ENCODE assay signal across 9 cellular contexts in the genomic region with DNA sequence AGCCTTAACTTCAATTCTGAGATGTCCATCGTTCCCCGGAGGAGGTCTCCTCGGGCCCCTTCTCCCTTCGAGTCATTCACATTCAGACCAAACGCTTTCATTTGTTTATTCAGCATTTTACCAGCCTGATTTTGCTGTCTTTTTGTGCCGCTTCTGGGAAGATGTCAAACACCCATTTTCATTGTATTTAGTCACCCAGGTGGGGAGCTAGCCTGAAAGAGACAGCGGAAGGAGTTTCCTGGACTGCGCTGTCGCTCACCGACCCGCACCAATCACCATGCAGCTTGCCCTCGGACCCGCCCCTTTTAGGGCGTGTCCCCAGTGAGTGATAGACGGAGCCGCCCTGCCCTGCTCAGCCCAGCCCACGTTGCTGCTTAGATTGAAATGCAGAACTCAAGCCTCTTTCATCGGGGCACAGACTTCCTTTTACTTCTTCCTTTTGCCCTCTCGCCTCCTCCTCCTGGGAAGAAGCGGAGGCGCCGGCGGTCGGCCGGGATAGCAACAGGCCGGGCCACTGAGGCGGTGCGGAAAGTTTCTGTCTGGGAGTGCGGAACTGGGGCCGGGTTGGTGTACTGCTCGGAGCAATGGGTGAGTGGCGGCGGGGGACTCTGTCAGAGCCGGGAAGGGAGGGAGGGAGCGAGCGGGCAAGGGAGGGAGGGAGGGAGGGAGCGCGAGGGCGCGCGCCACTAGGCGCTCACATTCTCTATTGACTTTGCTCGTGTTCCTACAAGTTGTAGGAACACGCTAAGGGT. TPM values are rescaled to one million over a fixed set of nuclear protein-coding genes. Genes with fewer than 3 reads are reported as not detected.
DNase-seq lines count a peak whose midpoint lies in the region; ATAC-seq and TF ChIP-seq lines count a peak whose summit lies in the region.
"Had no signal": no experiment of that assay in that cellular context is flagged by ENCODE, and none has a peak within 500 bp of the region (broad histone marks: within the 10 kb centered on the region; RNA-seq: fewer than 3 reads in every experiment).

Gene PAX9 (plus strand): TSS at position 355 of the 752 bp plus-strand sequence. CDS start 230 bp downstream, at position 585.

- H3K27me3 Mint-ChIP-seq in T-helper 1 cell treated with Interleukin-12 subunit alpha and Interleukin-12 subunit beta and Interleukin-4 antibody, amounts not matched to agents 30 μg/mL and 1 μg/mL, for 36 hours (ENCODE audit: low read depth), result peaks cover 96% of the 10 kb centered on the region

- no peaks in the 10 kb centered on the region for H3K36me3 ChIP-seq in muscle layer of colon (ENCODE audit: insufficient read depth, low read length)
- no peaks in the 10 kb centered on the region for H3K36me3 ChIP-seq in vagina

- H3K9me3 ChIP-seq in muscle layer of colon (ENCODE audit: low read length) (no peaks in the 10 kb centered on the region), vagina (no peaks in the 10 kb centered on the region)

- ATAC-seq in GM19455 (IDR thresholded peaks at IDR 0.05; ENCODE audit: unreplicated experiment), result no peak

- peak within 1 kb of the TSS; percentile 22 for H3K4me3 ChIP-seq in GM08714 (ENCODE audit: low read length)
- peak within 1 kb of the TSS; percentile 81 for H3K4me3 ChIP-seq in epithelial cell of esophagus (ENCODE audit: low read length)
- peak within 1 kb of the TSS; percentile 29 to 50 for H3K4me3 ChIP-seq in muscle layer of colon (ENCODE audit: low read depth in 1 of 2, low read length in 2 of 2)
- H3K4me3 ChIP-seq in vagina, result peak within 1 kb of the TSS; percentile 37 to 38

- TF ChIP-seq CTCF in epithelial cell of esophagus (IDR thresholded peaks at IDR 0.05; ENCODE audit: insufficient read depth, low read depth, low read length, missing control alignments) (no peak), vagina (IDR thresholded peaks at IDR 0.05) (no peak)

- H3K4me1 Mint-ChIP-seq in T-helper 1 cell treated with Interleukin-12 subunit alpha and Interleukin-12 subunit beta and Interleukin-4 antibody, amounts not matched to agents 30 μg/mL and 1 μg/mL, for 36 hours (ENCODE audit: low read depth), result peaks cover 10% of the 10 kb centered on the region

- peaks cover 42% of the 10 kb centered on the region for H3K4me1 ChIP-seq in muscle layer of colon (ENCODE audit: insufficient read depth, low read length)
- H3K4me1 ChIP-seq in vagina, result peaks cover 55% of the 10 kb centered on the region

- TF ChIP-seq POLR2A in vagina (IDR thresholded peaks at IDR 0.05), result no peak

- H3K9me3 Mint-ChIP-seq in T-helper 1 cell treated with Interleukin-12 subunit alpha and Interleukin-12 subunit beta and Interleukin-4 antibody, amounts not matched to agents 30 μg/mL and 1 μg/mL, for 36 hours, result peaks cover 3% of the 10 kb centered on the region

- peaks cover 98 to 100% of the 10 kb centered on the region in 2 donors for H3K27me3 ChIP-seq in muscle layer of colon (ENCODE audit: control insufficient read depth in 1 of 2, insufficient read depth in 2 of 2, low read length in 2 of 2)
- H3K27me3 ChIP-seq in vagina, result peaks cover 38% of the 10 kb centered on the region

- no peak within 1 kb of the TSS for H3K9ac ChIP-seq in muscle layer of colon (ENCODE audit: low read length)

- H3K27ac Mint-ChIP-seq in T-helper 1 cell treated with Interleukin-12 subunit alpha and Interleukin-12 subunit beta and Interleukin-4 antibody, amounts not matched to agents 30 μg/mL and 1 μg/mL, for 36 hours, result peak within 1 kb of the TSS; percentile 77

- H3K36me3 Mint-ChIP-seq in T-helper 1 cell treated with Interleukin-12 subunit alpha and Interleukin-12 subunit beta and Interleukin-4 antibody, amounts not matched to agents 30 μg/mL and 1 μg/mL, for 36 hours (ENCODE audit: low read depth), result peaks cover 4% of the 10 kb centered on the region

- peak; percentile 84 for DNase-seq in HCEC 1CT
- peak; percentile 98 to 99 (median 99) for DNase-seq in NCI-H1417 (lab: John Stamatoyannopoulos, UW)
- DNase-seq in epithelial cell of esophagus (ENCODE audit: low read depth), result peak; percentile 99
- DNase-seq in vagina (ENCODE audit: extremely low spot score in 2 of 2), result peak in 1 of 2 donors; percentile 89

- H3K27ac ChIP-seq in muscle layer of colon (ENCODE audit: low read depth, low read length) (no peak within 1 kb of the TSS), vagina (peak within 1 kb of the TSS; percentile 7)

- intact Hi-C loops in vagina (cut with DNase I), result no loop called here

- H3K4me3 Mint-ChIP-seq in T-helper 1 cell treated with Interleukin-12 subunit alpha and Interleukin-12 subunit beta and Interleukin-4 antibody, amounts not matched to agents 30 μg/mL and 1 μg/mL, for 36 hours, result no peak within 1 kb of the TSS

RNA-seq across cellular contexts. Expression of gene PAX9, which starts in this region (rescaled TPM):
- 1.5 TPM for total RNA-seq in vagina
- total RNA-seq: fibroblast of villous mesenchyme had no signal

Comparison
In these comparisons a context has a peak if more than half of its experiments do, and no peak if none do; other contexts are left out.
1. H3K4me3 ChIP-seq: peak in every context shown above with its lines; median percentile 81 in epithelial cell of esophagus; 40 in muscle layer of colon; 38 in vagina; 22 in GM08714.